ENCODE assay signal across 8 cellular contexts in the genomic region with DNA sequence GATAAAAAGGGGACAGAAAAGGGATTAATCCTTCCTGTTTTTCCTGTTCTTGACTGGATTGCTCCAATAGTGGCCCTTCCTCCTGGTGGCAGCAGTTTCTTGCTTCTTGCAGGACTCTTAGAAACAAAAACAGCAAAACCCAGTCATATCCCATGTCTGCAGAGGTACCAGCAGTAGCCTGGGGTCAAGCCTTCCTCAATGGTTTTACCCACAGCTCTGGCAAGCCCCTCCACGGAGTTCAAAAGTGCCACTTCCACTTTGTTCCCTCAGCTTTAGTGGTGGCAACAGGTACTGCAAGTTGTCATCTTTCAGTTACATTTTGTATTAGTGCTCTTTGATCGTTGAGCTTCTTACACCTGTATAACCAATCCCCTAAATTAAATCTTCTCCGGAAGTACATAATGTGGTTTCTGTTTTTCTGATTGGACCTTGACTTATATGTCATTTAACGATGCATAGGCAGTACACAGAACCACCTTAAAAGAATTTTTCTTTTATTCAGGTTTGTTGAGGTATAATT. TPM values are rescaled to one million over a fixed set of nuclear protein-coding genes. Genes with fewer than 3 reads are reported as not detected.
DNase-seq lines count a peak whose midpoint lies in the region; ATAC-seq and TF ChIP-seq lines count a peak whose summit lies in the region.

No MANE protein-coding gene starts in this region.

- no peak overlapping the region for H3K27ac Mint-ChIP-seq in endodermal cell

- no peak overlapping the region for H3K9ac ChIP-seq in endodermal cell (ENCODE audit: extremely low read depth, low read length, poor library complexity, severe bottlenecking)

- no peaks in the 10 kb centered on the region for H3K4me1 ChIP-seq in endodermal cell (ENCODE audit: control insufficient read depth, insufficient read depth, low read length)

- peak overlapping the region; percentile 36 for H3K4me3 Mint-ChIP-seq in endodermal cell

- peaks cover 9% of the 10 kb centered on the region for H3K9me3 Mint-ChIP-seq in endodermal cell

- no peaks in the 10 kb centered on the region for H3K36me3 ChIP-seq in endodermal cell (ENCODE audit: control insufficient read depth, insufficient read depth, low read length)

- no peak overlapping the region for H3K27ac ChIP-seq in endodermal cell (ENCODE audit: low read depth, low read length)

- no peak overlapping the region for H3K4me3 ChIP-seq in endodermal cell (ENCODE audit: low read length)

- DNase-seq in stimulated activated CD4-positive, alpha-beta T cell treated with anti-CD3 and anti-CD28 coated beads, Interleukin-15, amount 100 ng/mL, for 24 hours: peak; percentile 32
- DNase-seq in stimulated activated CD4-positive, alpha-beta T cell treated with anti-CD3 and anti-CD28 coated beads, Interleukin-4, amount 100 ng/mL, for 4 hours: no peak
- DNase-seq in RKO (ENCODE audit: low spot score) (peak; percentile 35), endodermal cell (peak; percentile 58), retina (peak; percentile 3), NK-92 (lab: John Stamatoyannopoulos, UW; ENCODE audit: unreplicated experiment) (no peak)

- H3K36me3 Mint-ChIP-seq in endodermal cell (ENCODE audit: low read depth): peaks cover 12% of the 10 kb centered on the region

- peak; percentile 81 for TF ChIP-seq CTCF in endodermal cell (conservative IDR thresholded peaks at IDR 0.05)

- ATAC-seq in HG02678 (IDR thresholded peaks at IDR 0.05; ENCODE audit: unreplicated experiment) (peak; percentile 77), GM19467 (IDR thresholded peaks at IDR 0.05; ENCODE audit: unreplicated experiment) (no peak)

- 58 to 73% methylated on average over 2 to 4 of the region's 4 CpGs for WGBS in endodermal cell (ENCODE audit: insufficient coverage in 1 of 2, insufficient read length in 1 of 2), 2 experiments

- no peaks in the 10 kb centered on the region for H3K27me3 Mint-ChIP-seq in endodermal cell (ENCODE audit: insufficient read depth)

- peaks cover 38% of the 10 kb centered on the region for H3K4me1 Mint-ChIP-seq in endodermal cell

- no peaks in the 10 kb centered on the region for H3K9me3 ChIP-seq in endodermal cell (ENCODE audit: control insufficient read depth, low read length)

- H3K27me3 ChIP-seq in endodermal cell (ENCODE audit: control insufficient read depth, insufficient read depth, low read length, poor library complexity, severe bottlenecking): no peaks in the 10 kb centered on the region

RNA-seq across cellular contexts. Expression of a gene that starts 8.7 kb away (rescaled TPM):
- total RNA-seq in endodermal cell: 10 to 100 TPM; 19.5 to 21.3 TPM
- 34.7 TPM for polyA plus RNA-seq in endodermal cell (2013, experiment 1 of 2)
- polyA plus RNA-seq in endodermal cell (2013, experiment 2 of 2): 28.5 TPM

Comparison
In these comparisons a context has a peak if more than half of its experiments do, and no peak if none do; other contexts are left out.
1. DNase-seq: peak in stimulated activated CD4-positive, alpha-beta T cell treated with anti-CD3 and anti-CD28 coated beads, Interleukin-15, amount 100 ng/mL, for 24 hours (single experiment), RKO (single experiment), endodermal cell (single experiment) and retina (single experiment); none in stimulated activated CD4-positive, alpha-beta T cell treated with anti-CD3 and anti-CD28 coated beads, Interleukin-4, amount 100 ng/mL, for 4 hours (0 of 2) and NK-92 (single experiment).